ENCODE assay signal across 1 cellular context in genomic region chrX:15718283-15718970, GRCh38.
TF ChIP-seq lines count a peak whose summit lies in the region.

No MANE protein-coding gene starts in this region.

TF ChIP-seq in HepG2, 621 proteins besides CTCF, POLR2A, EP300 and RAD21:
- TF ChIP-seq PTBP1 (IDR thresholded peaks at IDR 0.05; ENCODE audit: low read depth, low read length, poor library complexity, severe bottlenecking) = no peak
- no peak for TF ChIP-seq RBAK (CRISPR knock-in tag; IDR thresholded peaks at IDR 0.05)
- no peak for TF ChIP-seq ZNF354B (CRISPR knock-in tag; IDR thresholded peaks at IDR 0.05)
- no peak for TF ChIP-seq SRF (IDR thresholded peaks at IDR 0.05; ENCODE audit: low read depth, low read length)
- TF ChIP-seq ZBTB25 (CRISPR knock-in tag; IDR thresholded peaks at IDR 0.05) = no peak
TF ChIP-seq in HepG2: peak in this region for 0.
